Comparison of ENCODE assay signal across 14 cellular contexts in the genomic region with DNA sequence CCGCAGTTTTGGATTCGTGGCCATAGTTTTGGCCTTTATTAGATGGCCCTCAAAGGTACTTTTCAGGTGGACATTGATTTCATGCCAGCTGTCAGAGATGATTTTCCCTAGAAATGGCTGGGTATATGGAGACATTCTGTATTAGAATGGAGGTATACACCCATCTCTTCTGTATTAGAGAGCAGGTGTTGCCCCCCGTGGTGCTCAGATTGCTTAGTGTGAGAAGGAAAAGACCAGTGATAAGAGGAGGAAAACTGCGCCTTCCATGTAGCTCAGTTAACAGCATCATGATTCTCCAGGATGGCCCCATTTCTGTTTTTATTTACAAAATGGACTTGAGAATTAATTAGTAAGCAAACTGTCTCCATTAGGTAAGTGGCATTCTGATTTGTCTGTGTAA.
A peak's percentile ranks its signal among the peaks of the same experiment; 100 is the strongest.
DNase-seq lines count a peak whose midpoint lies in the region; ATAC-seq and TF ChIP-seq lines count a peak whose summit lies in the region.
"Had no signal": no experiment of that assay in that cellular context is flagged by ENCODE, and none has a peak within 500 bp of the region (broad histone marks: within the 10 kb centered on the region; RNA-seq: fewer than 3 reads in every experiment).

No MANE protein-coding gene starts in this region.

- peaks cover 63% of the 10 kb centered on the region for H4K20me1 ChIP-seq in GM23338 (replicated peaks; ENCODE audit: insufficient read depth)

- no peak for TF ChIP-seq POLR2A in prostate gland (IDR thresholded peaks at IDR 0.05)

- peaks cover 6% of the 10 kb centered on the region; the same call in 1 of the 2 replicates for H3F3A ChIP-seq in GM23338 (replicated peaks; ENCODE audit: low read depth)

- WGBS in prostate gland, result 95% methylated on average over 4 of the region's 4 CpGs

- H3K4me3 Mint-ChIP-seq in GM23338, result no peak overlapping the region
- H3K4me3 Mint-ChIP-seq: CD8-positive, alpha-beta T cell had no signal

- H3K9me3 Mint-ChIP-seq in GM23338, result no peaks in the 10 kb centered on the region
- H3K9me3 Mint-ChIP-seq: CD8-positive, alpha-beta T cell had no signal

- ATAC-seq in GM23338 (no peak), GM18502 (IDR thresholded peaks at IDR 0.05; ENCODE audit: poor library complexity, unreplicated experiment) (no peak)
- ATAC-seq: CD8-positive, alpha-beta T cell had no signal

- H3K4me3 ChIP-seq in GM23338 (no peak overlapping the region), prostate gland (no peak overlapping the region), BE2C (ENCODE audit: low read depth, low read length) (no peak overlapping the region)
- H3K4me3 ChIP-seq: SJSA1 had no signal

- TF ChIP-seq CTCF in GM23338 (conservative IDR thresholded peaks at IDR 0.05; ENCODE audit: low read depth in 2 of 2) (no peak), prostate gland (IDR thresholded peaks at IDR 0.05) (no peak), BE2C (IDR thresholded peaks at IDR 0.05; ENCODE audit: low read depth, low read length) (no peak)

- peaks cover 92% of the 10 kb centered on the region for H3K4me1 ChIP-seq in GM23338 (ENCODE audit: insufficient read depth)
- H3K4me1 ChIP-seq in prostate gland (replicated peaks), result peaks cover 29% of the 10 kb centered on the region
- peaks cover 56% of the 10 kb centered on the region for H3K4me1 ChIP-seq in BE2C

- DNase-seq in GM23338 (ENCODE audit: low spot score) (no peak), NCI-H345 (lab: John Stamatoyannopoulos, UW) (peak; percentile 30), cerebellar cortex (ENCODE audit: low spot score) (peak; percentile 67), prostate gland (ENCODE audit: low spot score) (no peak), GDM1 (lab: John Stamatoyannopoulos, UW) (no peak), BE2C (no peak)
- DNase-seq: CD8-positive, alpha-beta T cell; NCI-H1092; NCI-H187 treated with DMSO at 0.1 percent for 48 hours; NCI-H446 treated with DMSO at 0.1 percent for 48 hours; SW 1271 had no signal

- peaks cover 91% of the 10 kb centered on the region for H3K4me1 Mint-ChIP-seq in GM23338

- intact Hi-C loops in prostate gland (cut with DNase I), result no loop called here

- H3K4me2 ChIP-seq in GM23338, result peak overlapping the region; percentile 55; the same call in 1 of the 2 replicates
- H3K4me2 ChIP-seq: KMS-11 had no signal

- H3K36me3 ChIP-seq in GM23338 (ENCODE audit: insufficient read depth), result no peaks in the 10 kb centered on the region
- H3K36me3 ChIP-seq in prostate gland, result no peaks in the 10 kb centered on the region
- H3K36me3 ChIP-seq in BE2C, result no peaks in the 10 kb centered on the region; the same call in 1 of the 2 replicates
- H3K36me3 ChIP-seq: SJSA1 had no signal

- H3K9me3 ChIP-seq in prostate gland (no peaks in the 10 kb centered on the region), BE2C (no peaks in the 10 kb centered on the region)
- H3K9me3 ChIP-seq: SJSA1 had no signal

- peak overlapping the region; percentile 46; the same call in 1 of the 2 replicates for H3K27ac ChIP-seq in GM23338 (ENCODE audit: low read depth)
- peak overlapping the region; percentile 30 to 89 for H3K27ac ChIP-seq in prostate gland
- H3K27ac ChIP-seq: KMS-11, SJSA1 had no signal

- no peak overlapping the region for H3K27ac Mint-ChIP-seq in GM23338
- H3K27ac Mint-ChIP-seq: CD8-positive, alpha-beta T cell had no signal

- no peak overlapping the region for H2AFZ ChIP-seq in GM23338

- peaks cover 24% of the 10 kb centered on the region for H3K27me3 Mint-ChIP-seq in GM23338 (ENCODE audit: insufficient read depth, low read depth, poor library complexity)

- H3K27me3 ChIP-seq in GM23338 (ENCODE audit: insufficient read depth) (no peaks in the 10 kb centered on the region), prostate gland (replicated peaks; ENCODE audit: insufficient read depth) (no peaks in the 10 kb centered on the region), BE2C (no peaks in the 10 kb centered on the region)
- H3K27me3 ChIP-seq: SJSA1 had no signal

- no peaks in the 10 kb centered on the region for H3K9me2 ChIP-seq in GM23338 (ENCODE audit: insufficient read depth)

- H3K79me2 ChIP-seq in GM23338 (replicated peaks; ENCODE audit: insufficient read depth), result peaks cover 100% of the 10 kb centered on the region

- H3K36me3 Mint-ChIP-seq in GM23338 (ENCODE audit: low read depth), result no peaks in the 10 kb centered on the region
- H3K36me3 Mint-ChIP-seq: CD8-positive, alpha-beta T cell had no signal

TF ChIP-seq in GM23338, 12 proteins besides CTCF, POLR2A, EP300 and RAD21 (continues in another document):
- TF ChIP-seq REST (IDR thresholded peaks at IDR 0.05; ENCODE audit: unreplicated experiment) (no peak), POLR2AphosphoS5 (IDR thresholded peaks at IDR 0.05; ENCODE audit: low read depth) (no peak), ZNF331 (CRISPR knock-in tag; IDR thresholded peaks at IDR 0.05; ENCODE audit: low read depth) (no peak), NANOG (IDR thresholded peaks at IDR 0.05; ENCODE audit: borderline replicate concordance) (no peak), EZH2 (IDR thresholded peaks at IDR 0.05; ENCODE audit: low read depth, unreplicated experiment) (no peak), STAT1 (IDR thresholded peaks at IDR 0.05; ENCODE audit: unreplicated experiment) (no peak)

Comparison
In these comparisons a context has a peak if more than half of its experiments do, and no peak if none do; other contexts are left out.
1. DNase-seq: peak in NCI-H345 (single experiment) and cerebellar cortex (single experiment); none in GM23338 (single experiment), prostate gland (single experiment), GDM1 (single experiment) and BE2C (single experiment).